In the genomic region with DNA sequence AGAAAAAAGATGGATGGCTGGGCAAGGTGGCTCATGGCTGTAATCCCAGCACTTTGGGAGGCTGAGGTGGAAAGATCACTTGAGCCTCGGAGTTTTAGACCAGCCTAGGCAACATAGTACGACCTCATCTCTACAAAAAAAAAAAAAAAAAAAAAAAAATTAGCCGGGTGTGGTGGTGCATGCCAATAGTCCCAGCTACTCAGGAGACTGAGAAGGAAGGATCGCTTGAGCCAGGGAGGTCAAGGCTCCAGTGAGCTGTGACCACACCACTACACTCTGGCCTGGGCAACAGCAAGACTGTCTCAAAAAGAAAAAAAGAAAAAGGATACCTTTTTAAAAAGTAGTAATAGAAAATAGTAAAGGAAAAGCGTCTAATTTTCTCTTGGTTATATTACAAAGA, we compare ENCODE assay signal across 12 cellular contexts. TPM values are rescaled to one million over a fixed set of nuclear protein-coding genes. Genes with fewer than 3 reads are reported as not detected.
A peak's percentile ranks its signal among the peaks of the same experiment; 100 is the strongest.
DNase-seq lines count a peak whose midpoint lies in the region; ATAC-seq and TF ChIP-seq lines count a peak whose summit lies in the region.
"Had no signal": no experiment of that assay in that cellular context is flagged by ENCODE, and none has a peak within 500 bp of the region (broad histone marks: within the 10 kb centered on the region; RNA-seq: fewer than 3 reads in every experiment).

No MANE protein-coding gene starts in this region.

- CTCF ChIA-PET in activated CD4-positive, alpha-beta T cell treated with anti-CD3 and anti-CD28 coated beads, Interleukin-2, amount 10 ng/mL, durations not matched to agents 7 days and 5 days (lab: Charles Lee) = interaction anchor here (0.7 to 2.0 kb wide), 7 partner anchors 12 to 535 kb away, joined by 3 to 6 read pairs (median 4); no protein-coding TSS in a partner anchor

- H3K27ac ChIP-seq in MM.1S (ENCODE audit: low read length) (peak overlapping the region; percentile 31; the same call in 1 of the 2 replicates), colonic mucosa (peak overlapping the region; percentile 44)

- no peaks in the 10 kb centered on the region for H3K9me3 Mint-ChIP-seq in activated CD4-positive, alpha-beta T cell treated with anti-CD3 and anti-CD28 coated beads, Interleukin-2, amount 10 ng/mL, durations not matched to agents 7 days and 5 days
- no peaks in the 10 kb centered on the region for H3K9me3 Mint-ChIP-seq in stimulated activated effector memory CD8-positive, alpha-beta T cell treated with anti-CD3 and anti-CD28 coated beads, Interleukin-12 subunit alpha, Interleukin-12 subunit beta, amount 100 ng/mL, for 72 hours

- TF ChIP-seq CTCF in MM.1S (IDR thresholded peaks at IDR 0.05; ENCODE audit: low read length) (no peak), colonic mucosa (IDR thresholded peaks at IDR 0.05) (no peak)

- DNase-seq in activated CD4-positive, alpha-beta T cell treated with anti-CD3 and anti-CD28 coated beads, Interleukin-2, amount 10 ng/mL, durations not matched to agents 7 days and 5 days = no peak
- no peak for DNase-seq in activated CD4-positive, alpha-beta T cell treated with anti-CD3 and anti-CD28 coated beads for 48 hours
- DNase-seq in MM.1S (no peak), colonic mucosa (no peak), NCI-H146 (lab: John Stamatoyannopoulos, UW) (no peak), HuH-7 (ENCODE audit: low spot score) (no peak)
- DNase-seq in stimulated activated effector memory CD8-positive, alpha-beta T cell treated with anti-CD3 and anti-CD28 coated beads, Interleukin-12 subunit alpha, Interleukin-12 subunit beta, amount 100 ng/mL, for 72 hours (ENCODE audit: low spot score in 2 of 2) = no peak
- DNase-seq: activated CD8-positive, alpha-beta memory T cell treated with anti-CD3 and anti-CD28 coated beads, Interleukin-2, amount 50 U/mL, for 48 hours; EL; NCI-H1694 treated with DMSO at 0.1 percent for 48 hours; stimulated activated CD4-positive, alpha-beta T cell treated with anti-CD3 and anti-CD28 coated beads, Interleukin-1b, Interleukin-23, amount 100 ng/mL, for 48 hours had no signal

- H3K9ac ChIP-seq in MM.1S (ENCODE audit: low read length) (no peak overlapping the region), colonic mucosa (ENCODE audit: low read depth in 2 of 2, low read length in 2 of 2) (no peak overlapping the region)

- peak overlapping the region; percentile 85 for H3K27ac Mint-ChIP-seq in activated CD4-positive, alpha-beta T cell treated with anti-CD3 and anti-CD28 coated beads, Interleukin-2, amount 10 ng/mL, durations not matched to agents 7 days and 5 days
- H3K27ac Mint-ChIP-seq in stimulated activated effector memory CD8-positive, alpha-beta T cell treated with anti-CD3 and anti-CD28 coated beads, Interleukin-12 subunit alpha, Interleukin-12 subunit beta, amount 100 ng/mL, for 72 hours = peak overlapping the region; percentile 93

- no peak overlapping the region for H2AFZ ChIP-seq in MM.1S (ENCODE audit: low read length)

- H3K9me2 ChIP-seq in MM.1S (replicated peaks; ENCODE audit: insufficient read depth, low read length) = no peaks in the 10 kb centered on the region

- intact Hi-C loops in colonic mucosa (cut with DNase I) = no loop called here

- no peaks in the 10 kb centered on the region for H3K9me3 ChIP-seq in MM.1S (replicated peaks; ENCODE audit: insufficient read depth, low read length)
- no peaks in the 10 kb centered on the region for H3K9me3 ChIP-seq in colonic mucosa

- H3K4me2 ChIP-seq in MM.1S (ENCODE audit: low read depth, low read length) = peak overlapping the region; percentile 62; the same call in 1 of the 2 replicates

- peaks cover 17% of the 10 kb centered on the region for H3K4me1 ChIP-seq in MM.1S (ENCODE audit: low read length)
- H3K4me1 ChIP-seq in colonic mucosa = peaks cover 2% of the 10 kb centered on the region

- POLR2A ChIA-PET in activated CD4-positive, alpha-beta T cell treated with anti-CD3 and anti-CD28 coated beads, Interleukin-2, amount 10 ng/mL, durations not matched to agents 7 days and 5 days (lab: Charles Lee) = no interaction called here

- H3K4me1 Mint-ChIP-seq in activated CD4-positive, alpha-beta T cell treated with anti-CD3 and anti-CD28 coated beads, Interleukin-2, amount 10 ng/mL, durations not matched to agents 7 days and 5 days = peaks cover 56% of the 10 kb centered on the region
- peaks cover 60% of the 10 kb centered on the region for H3K4me1 Mint-ChIP-seq in stimulated activated effector memory CD8-positive, alpha-beta T cell treated with anti-CD3 and anti-CD28 coated beads, Interleukin-12 subunit alpha, Interleukin-12 subunit beta, amount 100 ng/mL, for 72 hours

- no peaks in the 10 kb centered on the region for H4K20me1 ChIP-seq in MM.1S (ENCODE audit: insufficient read depth, low read length)

- H3K4me3 ChIP-seq in MM.1S (ENCODE audit: low read length) (no peak overlapping the region), colonic mucosa (no peak overlapping the region)

- peaks cover 5% of the 10 kb centered on the region for H3K27me3 Mint-ChIP-seq in activated CD4-positive, alpha-beta T cell treated with anti-CD3 and anti-CD28 coated beads, Interleukin-2, amount 10 ng/mL, durations not matched to agents 7 days and 5 days

- H3F3A ChIP-seq in MM.1S (ENCODE audit: insufficient read depth, low read length) = peaks cover 24% of the 10 kb centered on the region

- no peak for ATAC-seq in stimulated activated effector memory CD8-positive, alpha-beta T cell treated with anti-CD3 and anti-CD28 coated beads, Interleukin-12 subunit alpha, Interleukin-12 subunit beta, amount 100 ng/mL, for 72 hours
- no peak for ATAC-seq in GM21717 (IDR thresholded peaks at IDR 0.05; ENCODE audit: unreplicated experiment)

- H3K36me3 ChIP-seq in MM.1S (replicated peaks; ENCODE audit: insufficient read depth, low read length) (no peaks in the 10 kb centered on the region), colonic mucosa (no peaks in the 10 kb centered on the region)

- H3K36me3 Mint-ChIP-seq in activated CD4-positive, alpha-beta T cell treated with anti-CD3 and anti-CD28 coated beads, Interleukin-2, amount 10 ng/mL, durations not matched to agents 7 days and 5 days (ENCODE audit: low read depth) = peaks cover 19% of the 10 kb centered on the region
- H3K36me3 Mint-ChIP-seq in stimulated activated effector memory CD8-positive, alpha-beta T cell treated with anti-CD3 and anti-CD28 coated beads, Interleukin-12 subunit alpha, Interleukin-12 subunit beta, amount 100 ng/mL, for 72 hours = peaks cover 20% of the 10 kb centered on the region

- H3K27me3 ChIP-seq in MM.1S (replicated peaks; ENCODE audit: insufficient read depth, low read length) (no peaks in the 10 kb centered on the region), colonic mucosa (no peaks in the 10 kb centered on the region)

- H3K79me2 ChIP-seq in MM.1S (ENCODE audit: low read length) = peaks cover 87% of the 10 kb centered on the region

- peak overlapping the region; percentile 52 for H3K4me3 Mint-ChIP-seq in activated CD4-positive, alpha-beta T cell treated with anti-CD3 and anti-CD28 coated beads, Interleukin-2, amount 10 ng/mL, durations not matched to agents 7 days and 5 days
- peak overlapping the region; percentile 77 for H3K4me3 Mint-ChIP-seq in stimulated activated effector memory CD8-positive, alpha-beta T cell treated with anti-CD3 and anti-CD28 coated beads, Interleukin-12 subunit alpha, Interleukin-12 subunit beta, amount 100 ng/mL, for 72 hours

RNA-seq across cellular contexts. Expression of a gene that starts 20.7 kb away (rescaled TPM):
- 10 to 100 TPM; 32.1 to 36.2 TPM for total RNA-seq in activated CD4-positive, alpha-beta T cell treated with anti-CD3 and anti-CD28 coated beads, Interleukin-2, amount 10 ng/mL, durations not matched to agents 7 days and 5 days
- 10 to 100 TPM; 38.1 to 62.5 TPM for total RNA-seq in colonic mucosa
